In genomic region chr1:94637096-94637495, GRCh38 we compare ENCODE assay signal across 25 cellular contexts.
"Had no signal": no experiment of that assay in that cellular context is flagged by ENCODE, and none has a peak within 500 bp of the region (broad histone marks: within the 10 kb centered on the region; RNA-seq: fewer than 3 reads in every experiment).

No MANE protein-coding gene starts in this region.

- H3K9ac ChIP-seq: parathyroid adenoma had no signal

- ATAC-seq: activated naive CD8-positive, alpha-beta T cell treated with anti-CD3 and anti-CD28 coated beads, Interleukin-2, amount 50 U/mL, for 24 hours; foreskin keratinocyte; heart right ventricle; SK-N-SH treated with all-trans-retinoic acid at 6 μM for 48 hours; T-helper 17 cell had no signal

- H3K27me3 ChIP-seq: breast epithelium, foreskin keratinocyte, left lung, right atrium auricular region had no signal

- H2AFZ ChIP-seq: parathyroid adenoma had no signal

- DNase-seq: activated CD4-positive, alpha-beta memory T cell treated with anti-CD3 and anti-CD28 coated beads, Interleukin-2, amount 10 ng/mL, durations not matched to agents 7 days and 5 days; activated CD4-positive, alpha-beta T cell treated with anti-CD3 and anti-CD28 coated beads, Interleukin-2, amount 10 ng/mL, durations not matched to agents 24 days and 14 days; activated CD4-positive, CD25-positive, alpha-beta regulatory T cell treated with anti-CD3 and anti-CD28 coated beads, Interleukin-2, amount 50 U/mL, for 72 hours; activated naive CD8-positive, alpha-beta T cell treated with anti-CD3 and anti-CD28 coated beads, Interleukin-2, amount 50 U/mL, for 24 hours; activated T-cell treated with anti-CD3 and anti-CD28 coated beads, Interleukin-2, amount 50 U/mL, for 48 hours; effector CD8-positive, alpha-beta T cell; heart right ventricle; left lung; lower lobe of right lung; nucleus accumbens; stimulated activated CD4-positive, alpha-beta T cell treated with anti-CD3 and anti-CD28 coated beads, Interleukin-15, amount 100 ng/mL, for 24 hours; stimulated activated CD4-positive, alpha-beta T cell treated with anti-CD3 and anti-CD28 coated beads, Interleukin-2, amount 100 ng/mL, for 24 hours; stimulated activated naive CD4-positive, alpha-beta T cell; T-helper 17 cell; T1000; trophoblast cell; WERI-Rb-1 had no signal

- H3K4me1 Mint-ChIP-seq: activated CD4-positive, alpha-beta memory T cell treated with anti-CD3 and anti-CD28 coated beads, Interleukin-2, amount 10 ng/mL, durations not matched to agents 7 days and 5 days; activated CD4-positive, alpha-beta T cell treated with anti-CD3 and anti-CD28 coated beads, Interleukin-2, amount 10 ng/mL, durations not matched to agents 24 days and 14 days; activated naive CD4-positive, alpha-beta T cell treated with anti-CD3 and anti-CD28 coated beads, Interleukin-2, amount 50 U/mL, for 24 hours; activated naive CD8-positive, alpha-beta T cell treated with anti-CD3 and anti-CD28 coated beads, Interleukin-2, amount 50 U/mL, for 24 hours; central memory CD8-positive, alpha-beta T cell; T-helper 17 cell had no signal

- H3K4me1 ChIP-seq: breast epithelium, heart right ventricle, left lung, lower lobe of right lung, parathyroid adenoma, right atrium auricular region had no signal

- H3K9me3 Mint-ChIP-seq: activated CD4-positive, alpha-beta memory T cell treated with anti-CD3 and anti-CD28 coated beads, Interleukin-2, amount 10 ng/mL, durations not matched to agents 7 days and 5 days; activated CD4-positive, alpha-beta T cell treated with anti-CD3 and anti-CD28 coated beads, Interleukin-2, amount 10 ng/mL, durations not matched to agents 24 days and 14 days; activated naive CD4-positive, alpha-beta T cell treated with anti-CD3 and anti-CD28 coated beads, Interleukin-2, amount 50 U/mL, for 24 hours; activated naive CD8-positive, alpha-beta T cell treated with anti-CD3 and anti-CD28 coated beads, Interleukin-2, amount 50 U/mL, for 24 hours; activated T-helper 2 cell treated with anti-CD3 and anti-CD28 coated beads, Interferon-gamma antibody, Interleukin-2, Interleukin-4, amounts not matched to agents 10 μg/mL and 5 μg/mL and 100 μg/mL, durations not matched to agents 14 hours and 24 hours and 36 hours; central memory CD8-positive, alpha-beta T cell had no signal

- H3K27ac ChIP-seq: breast epithelium, foreskin keratinocyte, heart right ventricle, lower lobe of right lung, parathyroid adenoma, right atrium auricular region, WERI-Rb-1 had no signal

- H3K4me3 Mint-ChIP-seq: activated CD4-positive, alpha-beta memory T cell treated with anti-CD3 and anti-CD28 coated beads, Interleukin-2, amount 10 ng/mL, durations not matched to agents 7 days and 5 days; activated CD4-positive, alpha-beta T cell treated with anti-CD3 and anti-CD28 coated beads, Interleukin-2, amount 10 ng/mL, durations not matched to agents 24 days and 14 days; activated naive CD4-positive, alpha-beta T cell treated with anti-CD3 and anti-CD28 coated beads, Interleukin-2, amount 50 U/mL, for 24 hours; activated naive CD8-positive, alpha-beta T cell treated with anti-CD3 and anti-CD28 coated beads, Interleukin-2, amount 50 U/mL, for 24 hours; central memory CD8-positive, alpha-beta T cell; T-helper 17 cell had no signal

- H3K36me3 ChIP-seq: breast epithelium, heart right ventricle, left lung, lower lobe of right lung, right atrium auricular region, WERI-Rb-1 had no signal

- H3K4me3 ChIP-seq: breast epithelium, heart right ventricle, left lung, lower lobe of right lung, right atrium auricular region had no signal

- H3K9me3 ChIP-seq: breast epithelium, lower lobe of right lung, right atrium auricular region had no signal

- H3K36me3 Mint-ChIP-seq: activated naive CD4-positive, alpha-beta T cell treated with anti-CD3 and anti-CD28 coated beads, Interleukin-2, amount 50 U/mL, for 24 hours had no signal

- H3K27ac Mint-ChIP-seq: activated CD4-positive, alpha-beta memory T cell treated with anti-CD3 and anti-CD28 coated beads, Interleukin-2, amount 10 ng/mL, durations not matched to agents 7 days and 5 days; activated CD4-positive, alpha-beta T cell treated with anti-CD3 and anti-CD28 coated beads, Interleukin-2, amount 10 ng/mL, durations not matched to agents 24 days and 14 days; activated naive CD4-positive, alpha-beta T cell treated with anti-CD3 and anti-CD28 coated beads, Interleukin-2, amount 50 U/mL, for 24 hours; activated naive CD8-positive, alpha-beta T cell treated with anti-CD3 and anti-CD28 coated beads, Interleukin-2, amount 50 U/mL, for 24 hours; activated T-helper 2 cell treated with anti-CD3 and anti-CD28 coated beads, Interferon-gamma antibody, Interleukin-2, Interleukin-4, amounts not matched to agents 10 μg/mL and 5 μg/mL and 100 μg/mL, durations not matched to agents 14 hours and 24 hours and 36 hours; T-helper 17 cell had no signal
